ENCODE assay signal across 30 cellular contexts in genomic region chr16:57331355-57331754, GRCh38. TPM values are rescaled to one million over a fixed set of nuclear protein-coding genes. Genes with fewer than 3 reads are reported as not detected.
"Had no signal": no experiment of that assay in that cellular context is flagged by ENCODE, and none has a peak within 500 bp of the region (broad histone marks: within the 10 kb centered on the region; RNA-seq: fewer than 3 reads in every experiment).

No MANE protein-coding gene starts in this region.

- H3K4me1 ChIP-seq: esophagus squamous epithelium, gastrocnemius medialis, left lung, lower lobe of right lung had no signal

- H3K36me3 ChIP-seq: esophagus squamous epithelium, gastrocnemius medialis, heart right ventricle, left lung, lower lobe of right lung had no signal

- FAIRE-seq: colon, endothelial cell of umbilical vein, islet of Langerhans, keratinocyte had no signal

- H3K27me3 ChIP-seq: dorsolateral prefrontal cortex, esophagus squamous epithelium, left lung had no signal

- H3K27ac ChIP-seq: coronary artery, dorsolateral prefrontal cortex, esophagus squamous epithelium, gastrocnemius medialis, heart right ventricle, left lung, lower lobe of right lung had no signal

- H3K9me3 ChIP-seq: gastrocnemius medialis had no signal

- DNase-seq: dermis blood vessel endothelial cell; dorsolateral prefrontal cortex; effector CD4-positive, alpha-beta T cell; effector memory CD4-positive, alpha-beta T cell; esophagus squamous epithelium; foreskin fibroblast; foreskin melanocyte; gastrocnemius medialis; glutamatergic neuron; head of caudate nucleus; heart right ventricle; hippocampal formation; left cardiac atrium; left lung; left ventricle myocardium superior; lower lobe of right lung; mesenchymal stem cell; midbrain; mucosa of descending colon had no signal

- ATAC-seq: gastrocnemius medialis, heart right ventricle, left cardiac atrium, left lung, left ventricle myocardium superior, lower lobe of right lung, mucosa of descending colon had no signal

- H3K4me3 ChIP-seq: coronary artery, dorsolateral prefrontal cortex, esophagus squamous epithelium, gastrocnemius medialis, heart right ventricle, left lung, lower lobe of right lung, mucosa of descending colon had no signal

RNA-seq across cellular contexts. Expression of gene CCL22, which starts 27.2 kb away (rescaled TPM):
- total RNA-seq: cerebellum, dermis blood vessel endothelial cell, endothelial cell of umbilical vein, epithelial cell of proximal tubule, gastrocnemius medialis, glomerular endothelial cell, kidney epithelial cell, left ventricle myocardium superior, lung microvascular endothelial cell, myocyte had no signal
- polyA plus RNA-seq: endothelial cell of umbilical vein, keratinocyte had no signal

RNA-seq across cellular contexts. Expression of gene CX3CL1, which starts 40.9 kb away (rescaled TPM):
- total RNA-seq: myocyte had no signal

RNA-seq across cellular contexts. Expression of gene PLLP, which starts 46.9 kb away (rescaled TPM):
- total RNA-seq: myocyte had no signal
